8 cellular contexts compared by ENCODE assay signal in the genomic region with DNA sequence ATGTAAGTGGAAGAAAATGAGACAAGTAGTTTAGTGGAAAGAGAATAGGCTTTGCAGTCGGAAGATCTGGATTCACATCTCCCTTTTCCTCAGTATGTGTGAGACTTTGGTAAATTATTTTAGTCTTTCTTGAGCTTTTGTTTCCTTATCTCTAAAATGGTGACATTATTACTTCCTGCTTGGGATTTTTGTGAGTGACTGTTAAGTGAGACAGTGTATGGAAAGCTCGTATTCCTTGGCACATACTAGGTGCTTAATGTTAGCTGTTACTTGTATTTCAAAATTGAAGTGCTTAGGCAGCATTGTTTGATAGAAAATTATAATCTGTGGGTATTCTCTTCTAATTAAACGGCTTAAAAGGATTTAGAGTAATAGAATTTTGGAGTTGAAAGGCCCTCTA. TPM values are rescaled to one million over a fixed set of nuclear protein-coding genes. Genes with fewer than 3 reads are reported as not detected.
A peak's percentile ranks its signal among the peaks of the same experiment; 100 is the strongest.
DNase-seq lines count a peak whose midpoint lies in the region; ATAC-seq and TF ChIP-seq lines count a peak whose summit lies in the region.
"Had no signal": no experiment of that assay in that cellular context is flagged by ENCODE, and none has a peak within 500 bp of the region (broad histone marks: within the 10 kb centered on the region; RNA-seq: fewer than 3 reads in every experiment).

No MANE protein-coding gene starts in this region.

- H3K4me1 ChIP-seq in H9 (ENCODE audit: insufficient read depth, low read length) (peaks cover 3% of the 10 kb centered on the region; the same call in 1 of the 2 replicates), skeletal muscle tissue (ENCODE audit: control insufficient read depth in 3 of 3, insufficient read depth in 3 of 3, low read length in 3 of 3) (peaks cover 11 to 21% (median 19%) of the 10 kb centered on the region in 3 donors)

- TF ChIP-seq CTCF in H9 (conservative IDR thresholded peaks at IDR 0.05) (no peak), fibroblast of villous mesenchyme (IDR thresholded peaks at IDR 0.05; ENCODE audit: insufficient read depth, low read depth, low read length) (no peak)

- H2BK12ac ChIP-seq in H9 (ENCODE audit: insufficient read length, low read depth, low read length): no peak overlapping the region

- no peak overlapping the region for H4K91ac ChIP-seq in H9 (ENCODE audit: insufficient read length, low read depth, low read length)

- H3K27ac Mint-ChIP-seq in H9 (peak overlapping the region in 2 of 3 experiments; percentile 0 to 23; a peak in 4 of 7 replicates), T-helper 17 cell (peak overlapping the region; percentile 96)

- peaks cover 3% of the 10 kb centered on the region for H3K23me2 ChIP-seq in H9 (ENCODE audit: insufficient read length, low read depth, low read length, poor library complexity, severe bottlenecking)

- H3K9ac ChIP-seq in H9 (ENCODE audit: extremely low read depth, insufficient read length, low read length) (no peak overlapping the region), skeletal muscle tissue (ENCODE audit: low read depth in 1 of 3, low read length in 3 of 3) (peak overlapping the region; percentile 3 to 100 (median 18))

- no peaks in the 10 kb centered on the region for H3K27me3 Mint-ChIP-seq in H9 (ENCODE audit: low read depth)
- no peaks in the 10 kb centered on the region for H3K27me3 Mint-ChIP-seq in T-helper 17 cell

- H3K23ac ChIP-seq in H9 (ENCODE audit: insufficient read length, low read depth, low read length): no peak overlapping the region

- no peak overlapping the region for H3K4ac ChIP-seq in H9 (ENCODE audit: low read depth, low read length)

- peak overlapping the region; percentile 97 to 100 for H3K4me3 Mint-ChIP-seq in H9
- H3K4me3 Mint-ChIP-seq in T-helper 17 cell: peak overlapping the region; percentile 97

- H2BK120ac ChIP-seq in H9 (ENCODE audit: low read depth, low read length, poor library complexity, severe bottlenecking): no peak overlapping the region

- H3K56ac ChIP-seq in H9 (ENCODE audit: insufficient read length, low read depth, low read length): no peak overlapping the region

- H3T11ph ChIP-seq in H9 (ENCODE audit: low read length): no peak overlapping the region

- no peak overlapping the region for H2AFZ ChIP-seq in H9 (ENCODE audit: low read length)

- peaks cover 5% of the 10 kb centered on the region for H3K79me1 ChIP-seq in H9 (ENCODE audit: insufficient read depth, low read depth, low read length, poor library complexity, severe bottlenecking)

- H3K36me3 Mint-ChIP-seq in H9 (ENCODE audit: insufficient read depth in 1 of 3, low read depth in 3 of 3) (peaks cover 3 to 17% (median 16%) of the 10 kb centered on the region in 3 experiments), T-helper 17 cell (ENCODE audit: low read depth) (peaks cover 11% of the 10 kb centered on the region)

- H4K8ac ChIP-seq in H9 (replicated peaks; ENCODE audit: insufficient read length, low read depth, low read length): no peak overlapping the region

- no peak overlapping the region for H2BK5ac ChIP-seq in H9 (ENCODE audit: insufficient read length, low read length)

- no peaks in the 10 kb centered on the region for H3K9me3 Mint-ChIP-seq in H9

- peaks cover 35% of the 10 kb centered on the region for H3K79me2 ChIP-seq in H9 (ENCODE audit: insufficient read depth, low read length)

- ATAC-seq in T-helper 17 cell: no peak
- no peak for ATAC-seq in GM19463 (IDR thresholded peaks at IDR 0.05; ENCODE audit: unreplicated experiment)

- H4K5ac ChIP-seq in H9 (ENCODE audit: insufficient read length, low read depth, low read length): no peak overlapping the region

- peaks cover 0 to 3% (median 0%) of the 10 kb centered on the region in 3 donors for H3K36me3 ChIP-seq in skeletal muscle tissue (ENCODE audit: control insufficient read depth in 3 of 3, insufficient read depth in 3 of 3, low read length in 3 of 3)

- no peak overlapping the region for H3K18ac ChIP-seq in H9 (ENCODE audit: insufficient read length, low read depth, low read length)

- WGBS in H9 (ENCODE audit: extremely low coverage, insufficient read length, low lambda C conversion rate): no CpG with 5 or more reads among the region's 3 CpGs

- H3K4me2 ChIP-seq in H9 (ENCODE audit: insufficient read depth, insufficient read length, low read length): peak overlapping the region; percentile 75

- H2BK20ac ChIP-seq in H9 (ENCODE audit: low read depth, low read length, poor library complexity, severe bottlenecking): no peak overlapping the region

- no peaks in the 10 kb centered on the region for H3K27me3 ChIP-seq in H9 (ENCODE audit: insufficient read depth, low read length)
- no peaks in the 10 kb centered on the region for H3K27me3 ChIP-seq in skeletal muscle tissue (ENCODE audit: control insufficient read depth in 3 of 3, insufficient read depth in 3 of 3, low read length in 3 of 3)

- H3K4me3 ChIP-seq in fibroblast of villous mesenchyme (ENCODE audit: low read depth, low read length): peak overlapping the region; percentile 99
- peak overlapping the region; percentile 55 to 99 (median 93) for H3K4me3 ChIP-seq in skeletal muscle tissue (ENCODE audit: low read length in 3 of 3)

- H2AK5ac ChIP-seq in H9 (ENCODE audit: insufficient read length, low read length): no peak overlapping the region

- H3K14ac ChIP-seq in H9 (ENCODE audit: insufficient read depth, low read length): no peak overlapping the region

- no peak for DNase-seq in H9
- no peak for DNase-seq in T-helper 17 cell
- DNase-seq in fibroblast of villous mesenchyme (ENCODE audit: low read depth): no peak
- no peak for DNase-seq in RPMI8226
- DNase-seq in SIG-M5 treated with dmso at 0.1 percent for 504 hours (lab: John Stamatoyannopoulos, UW; ENCODE audit: unreplicated experiment): no peak
- DNase-seq: NCI-H446 had no signal

- H3K9me3 ChIP-seq in H9 (ENCODE audit: control insufficient read depth, low read depth, low read length) (no peaks in the 10 kb centered on the region), T-helper 17 cell (ENCODE audit: control insufficient read depth, low read length, poor library complexity, severe bottlenecking) (no peaks in the 10 kb centered on the region), skeletal muscle tissue (ENCODE audit: control insufficient read depth in 3 of 3, low read length in 3 of 3) (no peaks in the 10 kb centered on the region)

- no peak overlapping the region for H2BK15ac ChIP-seq in H9 (ENCODE audit: low read depth, low read length)

- H3K4me1 Mint-ChIP-seq in H9: peaks cover 44 to 56% of the 10 kb centered on the region in 2 experiments
- peaks cover 30% of the 10 kb centered on the region for H3K4me1 Mint-ChIP-seq in T-helper 17 cell

- H4K20me1 ChIP-seq in H9 (ENCODE audit: control insufficient read depth, insufficient read depth, insufficient read length): no peaks in the 10 kb centered on the region

- H3K27ac ChIP-seq in H9 (ENCODE audit: insufficient read length, low read depth, low read length) (no peak overlapping the region), skeletal muscle tissue (ENCODE audit: low read depth, low read length) (no peak overlapping the region)

RNA-seq across cellular contexts. Expression of a gene that starts 2.0 kb away (rescaled TPM):
- total RNA-seq in H9 (2021) (141 and 146 TPM in 2 replicates), T-helper 17 cell (100 to 1,000 TPM in 1 of 2 donors, 10 to 100 TPM in 1; 93.7 to 104 TPM), fibroblast of villous mesenchyme (117 and 139 TPM in 2 replicates), skeletal muscle tissue (187 TPM)
